In the genomic region with DNA sequence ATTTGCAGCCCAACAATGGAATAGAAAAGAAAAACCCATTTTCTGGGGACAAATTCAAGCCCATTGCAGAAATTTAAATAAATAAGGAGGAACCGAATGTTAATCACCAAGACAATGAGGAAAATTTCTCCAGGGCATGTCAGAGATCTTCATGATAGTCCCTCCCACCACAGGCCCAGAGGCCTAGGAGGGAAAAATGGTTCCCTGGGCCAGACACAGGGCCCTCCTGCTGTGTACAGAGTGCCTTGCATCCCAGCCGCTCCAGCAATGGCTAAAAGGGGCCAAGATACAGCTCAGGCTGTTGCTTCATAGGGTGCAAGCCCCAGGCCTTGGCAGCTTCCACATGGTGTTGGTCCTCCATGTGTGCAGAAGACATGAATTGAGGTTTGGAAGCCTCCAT, we compare ENCODE assay signal across 19 cellular contexts.
DNase-seq lines count a peak whose midpoint lies in the region; ATAC-seq, FAIRE-seq and TF ChIP-seq lines count a peak whose summit lies in the region.
"Had no signal": no experiment of that assay in that cellular context is flagged by ENCODE, and none has a peak within 500 bp of the region (broad histone marks: within the 10 kb centered on the region; RNA-seq: fewer than 3 reads in every experiment).

No MANE protein-coding gene starts in this region.

- CTCF ChIA-PET in K562 (lab: Yijun Ruan, JAX; ENCODE audit: low intra/inter-chr PET ratio), result no interaction called here

- no peak overlapping the region for H3K4me2 ChIP-seq in K562 (ENCODE audit: insufficient read depth, low read length)
- H3K4me2 ChIP-seq: BLaER1 had no signal

- no peaks in the 10 kb centered on the region for H3K9me1 ChIP-seq in K562 (ENCODE audit: control insufficient read depth, insufficient read depth, low read length)

- intact Hi-C loops in left ventricle myocardium superior (cut with micrococcal nuclease) (no loop called here), K562 (cut with micrococcal nuclease) (no loop called here)

- no peaks in the 10 kb centered on the region for H3K79me2 ChIP-seq in K562 (ENCODE audit: control insufficient read depth, insufficient read depth, low read length)

- H3K4me1 ChIP-seq in right atrium auricular region, result no peaks in the 10 kb centered on the region
- peaks cover 0 to 4% of the 10 kb centered on the region in 2 experiments; a peak in 2 of 5 replicates for H3K4me1 ChIP-seq in K562 (replicated peaks in 1 of 2; ENCODE audit: control insufficient read depth in 2 of 2, insufficient read depth in 2 of 2, low read length in 2 of 2)
- H3K4me1 ChIP-seq in effector memory CD4-positive, alpha-beta T cell (ENCODE audit: control insufficient read depth, insufficient read depth, low read length, poor library complexity, severe bottlenecking), result no peaks in the 10 kb centered on the region
- H3K4me1 ChIP-seq: BE2C, BLaER1 had no signal

- in situ Hi-C loops in K562 (cut with MboI), result no loop called here

- FAIRE-seq in K562 (lab: Jason Lieb, UNC) (no peak), D721Med (lab: Jason Lieb, UNC) (no peak)
- FAIRE-seq: G401.6, GM12891, GM19239 had no signal

- POLR2A ChIA-PET in K562 (lab: Yijun Ruan, JAX), result no interaction called here

- peaks cover 0 to 13% of the 10 kb centered on the region in 2 donors for H3K9me3 ChIP-seq in right atrium auricular region
- no peaks in the 10 kb centered on the region for H3K9me3 ChIP-seq in K562 (replicated peaks; ENCODE audit: control insufficient read depth, insufficient read depth, low read depth, low read length)
- no peaks in the 10 kb centered on the region for H3K9me3 ChIP-seq in effector memory CD4-positive, alpha-beta T cell (ENCODE audit: control insufficient read depth, low read length)
- H3K9me3 ChIP-seq: BE2C had no signal

- H3K36me3 ChIP-seq in right atrium auricular region (no peaks in the 10 kb centered on the region), K562 (ENCODE audit: control insufficient read depth, insufficient read depth, low read length) (no peaks in the 10 kb centered on the region)
- H3K36me3 ChIP-seq in effector memory CD4-positive, alpha-beta T cell (ENCODE audit: control insufficient read depth, insufficient read depth, low read length), result no peaks in the 10 kb centered on the region
- H3K36me3 ChIP-seq: BE2C, BLaER1 had no signal

- no peak overlapping the region for H3K27ac ChIP-seq in right atrium auricular region
- H3K27ac ChIP-seq in K562 (ENCODE audit: extremely low read depth, low read depth, low read length), result no peak overlapping the region
- no peak overlapping the region for H3K27ac ChIP-seq in effector memory CD4-positive, alpha-beta T cell (ENCODE audit: insufficient read depth, low read length, poor library complexity, severe bottlenecking)
- H3K27ac ChIP-seq: 22Rv1, BLaER1 had no signal

- no TSS peak for BruUV-seq in K562 (replicated peaks; lab: Mats Ljungman, UMichigan)

- ATAC-seq in left ventricle myocardium superior (no peak), K562 (no peak)

- H4K20me1 ChIP-seq in K562 (replicated peaks; ENCODE audit: control insufficient read depth, insufficient read depth, low read length), result no peaks in the 10 kb centered on the region
- H4K20me1 ChIP-seq: BLaER1 had no signal

- WGBS in K562 (ENCODE audit: insufficient coverage, low coverage, missing lambda C conversion rate), result 9% methylated on average over 2 of the region's 2 CpGs

- DNase-seq in right atrium auricular region (ENCODE audit: low spot score) (peak; percentile 16), left ventricle myocardium superior (no peak), K562 (ENCODE audit: extremely low read depth in 1 of 4, low spot score in 3 of 4) (no peak), D721Med (ENCODE audit: insufficient read length, low spot score) (no peak)
- DNase-seq in effector memory CD4-positive, alpha-beta T cell, result no peak
- DNase-seq: ACHN; BE2C; C1 segment of cervical spinal cord; CD4-positive, alpha-beta memory T cell; CD4-positive, CD25-positive, alpha-beta regulatory T cell; CD8-positive, alpha-beta memory T cell; COR-L47; DMS79 treated with DMSO at 0.1 percent for 48 hours; GF-D8 had no signal

- no peak for TF ChIP-seq RAD21 in K562 (CRISPR knock-in tag; conservative IDR thresholded peaks at IDR 0.05 in 1 of 2, IDR thresholded peaks at IDR 0.05 in 1 of 2)

- H3K27me3 ChIP-seq in right atrium auricular region (no peaks in the 10 kb centered on the region), K562 (ENCODE audit: control insufficient read depth in 2 of 2, insufficient read depth in 2 of 2, low read length in 2 of 2) (peaks cover 4 to 7% of the 10 kb centered on the region in 2 experiments; a peak in 3 of 5 replicates)
- H3K27me3 ChIP-seq in effector memory CD4-positive, alpha-beta T cell (replicated peaks; ENCODE audit: control insufficient read depth, insufficient read depth, low read length, poor library complexity, severe bottlenecking), result no peaks in the 10 kb centered on the region
- H3K27me3 ChIP-seq: BLaER1 had no signal

- no peak overlapping the region for H2AFZ ChIP-seq in K562 (ENCODE audit: low read depth, low read length)

- no peak for TF ChIP-seq EP300 in K562 (IDR thresholded peaks at IDR 0.05; ENCODE audit: low read length)

- TF ChIP-seq CTCF in right atrium auricular region (IDR thresholded peaks at IDR 0.05) (no peak), K562 (IDR thresholded peaks at IDR 0.05 in 2 of 3, conservative IDR thresholded peaks at IDR 0.05 in 1 of 3; ENCODE audit: insufficient read depth in 2 of 3, low read depth in 1 of 3, low read length in 3 of 3) (no peak), D721Med (IDR thresholded peaks at IDR 0.05; ENCODE audit: insufficient read depth, missing control alignments) (no peak)

- H3K4me3 ChIP-seq in right atrium auricular region (no peak overlapping the region), K562 (no peak overlapping the region)
- no peak overlapping the region for H3K4me3 ChIP-seq in effector memory CD4-positive, alpha-beta T cell (ENCODE audit: insufficient read depth, low read depth, low read length, poor library complexity, severe bottlenecking)
- H3K4me3 ChIP-seq: BLaER1 had no signal

- TF ChIP-seq POLR2A in K562 (conservative IDR thresholded peaks at IDR 0.05), result no peak

- H3K9ac ChIP-seq in K562 (ENCODE audit: insufficient read depth in 1 of 2, low read depth in 2 of 2, low read length in 2 of 2), result no peak overlapping the region
- H3K9ac ChIP-seq: BLaER1 had no signal

TF ChIP-seq in K562, 482 proteins besides CTCF, POLR2A, EP300 and RAD21 (continues in another document):
- TF ChIP-seq CBFB (CRISPR knock-in tag; IDR thresholded peaks at IDR 0.05) (no peak), PHF21A (IDR thresholded peaks at IDR 0.05; ENCODE audit: borderline replicate concordance, low read depth) (no peak), ZNF232 (CRISPR knock-in tag; IDR thresholded peaks at IDR 0.05) (no peak), GTF2E2 (tag; IDR thresholded peaks at IDR 0.05) (no peak), E2F3 (CRISPR knock-in tag; IDR thresholded peaks at IDR 0.05) (no peak), ZNF695 (CRISPR knock-in tag; IDR thresholded peaks at IDR 0.05) (no peak), NELFE (IDR thresholded peaks at IDR 0.05; ENCODE audit: insufficient read depth, insufficient read length) (no peak), ZFP36 (IDR thresholded peaks at IDR 0.05; ENCODE audit: low read depth, low read length, partially characterized antibody) (peak; percentile 77), CHCHD3 (CRISPR knock-in tag; IDR thresholded peaks at IDR 0.05) (no peak), SP2 (IDR thresholded peaks at IDR 0.05; ENCODE audit: extremely low read depth, low read depth, low read length, poor library complexity, severe bottlenecking) (no peak), MAFK (IDR thresholded peaks at IDR 0.05; ENCODE audit: low read length) (no peak), CBX5 (IDR thresholded peaks at IDR 0.05; ENCODE audit: borderline replicate concordance, low read depth) (peak; percentile 19; the same call in 1 of the 2 replicates)
- TF ChIP-seq, protein P1, sequence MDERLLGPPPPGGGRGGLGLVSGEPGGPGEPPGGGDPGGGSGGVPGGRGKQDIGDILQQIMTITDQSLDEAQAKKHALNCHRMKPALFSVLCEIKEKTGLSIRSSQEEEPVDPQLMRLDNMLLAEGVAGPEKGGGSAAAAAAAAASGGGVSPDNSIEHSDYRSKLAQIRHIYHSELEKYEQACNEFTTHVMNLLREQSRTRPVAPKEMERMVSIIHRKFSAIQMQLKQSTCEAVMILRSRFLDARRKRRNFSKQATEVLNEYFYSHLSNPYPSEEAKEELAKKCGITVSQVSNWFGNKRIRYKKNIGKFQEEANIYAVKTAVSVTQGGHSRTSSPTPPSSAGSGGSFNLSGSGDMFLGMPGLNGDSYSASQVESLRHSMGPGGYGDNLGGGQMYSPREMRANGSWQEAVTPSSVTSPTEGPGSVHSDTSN (CRISPR knock-in tag; IDR thresholded peaks at IDR 0.05; ENCODE audit: low read depth), result no peak
- TF ChIP-seq, protein P1 (tag; conservative IDR thresholded peaks at IDR 0.05; ENCODE audit: low read depth), result no peak
